In the genomic region with DNA sequence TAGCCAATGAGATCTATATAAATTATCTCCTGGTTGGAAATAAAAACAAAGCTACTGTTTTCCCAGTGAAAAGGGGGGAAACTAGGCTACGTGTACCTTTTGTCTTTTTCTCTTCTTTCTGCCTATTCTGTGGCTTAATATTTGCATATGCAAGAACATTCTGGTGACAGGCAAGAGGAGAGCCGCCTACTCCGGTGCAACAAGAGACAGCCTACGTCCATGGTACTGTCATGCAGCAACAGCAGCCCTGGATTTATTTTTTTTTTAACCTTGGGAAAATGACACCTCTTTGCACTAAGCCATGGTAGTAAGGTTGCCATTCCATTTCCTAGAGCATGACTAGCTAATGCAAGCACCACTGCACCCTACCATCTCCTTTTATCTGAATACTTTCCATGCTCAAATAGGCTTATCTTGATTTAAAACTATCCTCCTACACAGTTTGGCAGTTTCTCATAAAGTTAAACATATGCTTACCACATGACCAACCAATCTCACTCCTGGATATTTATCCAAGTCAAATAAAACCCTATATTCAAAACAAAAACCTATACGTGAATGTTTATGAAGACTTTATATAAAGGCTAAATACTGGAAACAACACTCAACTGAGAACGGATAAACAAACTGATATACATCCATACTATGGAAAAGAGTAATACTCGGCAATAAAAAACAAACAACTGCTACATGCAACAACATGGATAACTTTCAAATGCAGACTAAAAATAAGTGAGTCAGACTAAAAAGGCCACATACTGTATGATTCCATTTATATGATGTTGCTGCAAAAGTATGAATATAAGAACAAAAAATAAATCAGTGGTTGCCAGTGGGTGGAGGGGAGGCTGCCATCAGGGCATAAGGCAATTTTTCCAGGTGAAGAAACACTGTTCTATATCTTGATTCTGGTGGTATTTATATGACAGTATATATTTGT, we compare ENCODE assay signal across 1 cellular context.
TF ChIP-seq lines count a peak whose summit lies in the region.

No MANE protein-coding gene starts in this region.

TF ChIP-seq in IMR-90, 13 proteins besides CTCF, POLR2A, EP300 and RAD21 (continued from another document):
- TF ChIP-seq RCOR1 (IDR thresholded peaks at IDR 0.05; ENCODE audit: insufficient replicate concordance, low read length): no peak
- no peak for TF ChIP-seq CEBPB (IDR thresholded peaks at IDR 0.05; ENCODE audit: low read depth, low read length)
- TF ChIP-seq NFE2L2 (IDR thresholded peaks at IDR 0.05; ENCODE audit: low read depth, low read length): no peak
- no peak for TF ChIP-seq MAFK (IDR thresholded peaks at IDR 0.05; ENCODE audit: low read depth, low read length)
- TF ChIP-seq USF2 (IDR thresholded peaks at IDR 0.05; ENCODE audit: low read depth, low read length): no peak
- TF ChIP-seq MXI1 (IDR thresholded peaks at IDR 0.05; ENCODE audit: borderline replicate concordance, low read depth, low read length): no peak
